ENCODE assay signal across 20 cellular contexts in genomic region chr12:77679701-77680100, GRCh38.
DNase-seq lines count a peak whose midpoint lies in the region; ATAC-seq, FAIRE-seq and TF ChIP-seq lines count a peak whose summit lies in the region.
"Had no signal": no experiment of that assay in that cellular context is flagged by ENCODE, and none has a peak within 500 bp of the region (broad histone marks: within the 10 kb centered on the region; RNA-seq: fewer than 3 reads in every experiment).

No MANE protein-coding gene starts in this region.

- H3T11ph ChIP-seq in H9 (ENCODE audit: low read length) = no peak overlapping the region

- CTCF ChIA-PET in SK-N-SH (lab: Yijun Ruan, JAX) = no interaction called here
- CTCF ChIA-PET in HepG2 (lab: Yijun Ruan, JAX; ENCODE audit: low intra/inter-chr PET ratio, low total read pairs) = no interaction called here

- no peak overlapping the region for H2BK12ac ChIP-seq in H9 (ENCODE audit: insufficient read length, low read depth, low read length)

- in situ Hi-C loops in HepG2 (cut with HindIII; ENCODE audit: extremely low pct_ligation_motif_present, low pct_unique_long_range_greater_than_20kb) = loop anchor here (10.0 to 25.0 kb wide), 2 partner anchors 525 to 1067 kb away; no protein-coding TSS in a partner anchor

- no peak overlapping the region for H2BK20ac ChIP-seq in H9 (ENCODE audit: low read depth, low read length, poor library complexity, severe bottlenecking)

- FAIRE-seq in HepG2 (lab: Jason Lieb, UNC) = no peak

- H3K27ac ChIP-seq in SK-N-SH (ENCODE audit: low read depth in 2 of 2, low read length in 1 of 2) (no peak overlapping the region), H9 (ENCODE audit: insufficient read length, low read depth, low read length) (no peak overlapping the region), HepG2 (ENCODE audit: extremely low read length, insufficient read depth, low read length) (no peak overlapping the region)
- H3K27ac ChIP-seq: SJSA1 had no signal

- no peaks in the 10 kb centered on the region for H4K20me1 ChIP-seq in SK-N-SH (ENCODE audit: insufficient read depth)
- H4K20me1 ChIP-seq in H9 (ENCODE audit: control insufficient read depth, insufficient read depth, insufficient read length) = no peaks in the 10 kb centered on the region
- no peaks in the 10 kb centered on the region for H4K20me1 ChIP-seq in HepG2 (ENCODE audit: insufficient read depth, low read length)

- no peak overlapping the region for H3K14ac ChIP-seq in H9 (ENCODE audit: insufficient read depth, low read length)

- H3K4me3 ChIP-seq in SK-N-SH (ENCODE audit: low read depth in 2 of 2, low read length in 1 of 2) = no peak overlapping the region
- H3K4me3 ChIP-seq in HepG2 (replicated peaks in 1 of 3; ENCODE audit: insufficient read depth in 1 of 3, low read depth in 2 of 3, low read length in 3 of 3) = no peak overlapping the region
- H3K4me3 ChIP-seq: SJSA1 had no signal

- H3K4me1 ChIP-seq in SK-N-SH (ENCODE audit: control insufficient read depth in 1 of 2, insufficient read depth in 2 of 2, low read depth in 1 of 2, low read length in 1 of 2) (peaks cover 0 to 2% of the 10 kb centered on the region in 2 experiments; a peak in 2 of 4 replicates), H9 (ENCODE audit: insufficient read depth, low read length) (no peaks in the 10 kb centered on the region), HepG2 (ENCODE audit: insufficient read depth, low read length) (no peaks in the 10 kb centered on the region)
- H3K4me1 ChIP-seq: SJSA1 had no signal

- H3K79me2 ChIP-seq in SK-N-SH (ENCODE audit: insufficient read depth) (no peaks in the 10 kb centered on the region), H9 (ENCODE audit: insufficient read depth, low read length) (no peaks in the 10 kb centered on the region), HepG2 (ENCODE audit: insufficient read depth, low read length) (no peaks in the 10 kb centered on the region)

- intact Hi-C loops in HepG2 (cut with micrococcal nuclease; ENCODE audit: unreplicated experiment) = no loop called here

- H3K9me3 Mint-ChIP-seq in H9 = no peaks in the 10 kb centered on the region

- no peak overlapping the region for H3K4me2 ChIP-seq in SK-N-SH
- H3K4me2 ChIP-seq in H9 (ENCODE audit: insufficient read depth, insufficient read length, low read length) = no peak overlapping the region
- H3K4me2 ChIP-seq in HepG2 (ENCODE audit: low read depth, low read length) = no peak overlapping the region

- H4K8ac ChIP-seq in H9 (replicated peaks; ENCODE audit: insufficient read length, low read depth, low read length) = no peak overlapping the region

- no peaks in the 10 kb centered on the region for H3F3A ChIP-seq in SK-N-SH (replicated peaks; ENCODE audit: insufficient read depth)

- no peaks in the 10 kb centered on the region for H3K27me3 ChIP-seq in SK-N-SH (ENCODE audit: insufficient read depth)
- peaks cover 2% of the 10 kb centered on the region; the same call in 1 of the 2 replicates for H3K27me3 ChIP-seq in H9 (ENCODE audit: insufficient read depth, low read length)
- no peaks in the 10 kb centered on the region for H3K27me3 ChIP-seq in HepG2 (ENCODE audit: control insufficient read depth in 1 of 2, insufficient read depth in 2 of 2, low read length in 2 of 2)
- H3K27me3 ChIP-seq: SJSA1 had no signal

- H2BK120ac ChIP-seq in H9 (ENCODE audit: low read depth, low read length, poor library complexity, severe bottlenecking) = no peak overlapping the region

- no peaks in the 10 kb centered on the region for H3K23me2 ChIP-seq in H9 (ENCODE audit: insufficient read length, low read depth, low read length, poor library complexity, severe bottlenecking)

- no peaks in the 10 kb centered on the region for H3K79me1 ChIP-seq in H9 (ENCODE audit: insufficient read depth, low read depth, low read length, poor library complexity, severe bottlenecking)

- H3K9me2 ChIP-seq in SK-N-SH = no peaks in the 10 kb centered on the region

- no peak overlapping the region for H4K5ac ChIP-seq in H9 (ENCODE audit: insufficient read length, low read depth, low read length)

- H4K91ac ChIP-seq in H9 (ENCODE audit: insufficient read length, low read depth, low read length) = no peak overlapping the region

- H3K23ac ChIP-seq in H9 (ENCODE audit: insufficient read length, low read depth, low read length) = no peak overlapping the region

- DNase-seq in SK-N-SH (no peak), astrocyte of the hippocampus (ENCODE audit: low read depth, low spot score) (peak; percentile 5), medulla oblongata (ENCODE audit: extremely low spot score) (peak; percentile 33), germinal center (ENCODE audit: low spot score) (no peak), H9 (no peak), cerebellum (ENCODE audit: low spot score) (no peak), HepG2 (ENCODE audit: low spot score) (no peak)
- DNase-seq: 8988T; CD4-positive, CD25-positive, alpha-beta regulatory T cell; COR-L47; GDM1; HCEC 1CT; KBM-7; NCI-H1417 treated with DMSO at 0.1 percent for 48 hours; NCI-H187 treated with DMSO at 0.1 percent for 48 hours; NCI-H2227 treated with DMSO at 0.1 percent for 48 hours; NCI-H526 treated with DMSO at 0.1 percent for 48 hours had no signal

- no peak overlapping the region for H3K56ac ChIP-seq in H9 (ENCODE audit: insufficient read length, low read depth, low read length)

- H2AFZ ChIP-seq in SK-N-SH (ENCODE audit: low read depth) (no peak overlapping the region), H9 (ENCODE audit: low read length) (no peak overlapping the region), HepG2 (ENCODE audit: low read length) (no peak overlapping the region)

- POLR2A ChIA-PET in SK-N-SH (lab: Yijun Ruan, JAX) = no interaction called here
- POLR2A ChIA-PET in HepG2 (lab: Yijun Ruan, JAX) = no interaction called here

- no peak overlapping the region for H2BK5ac ChIP-seq in H9 (ENCODE audit: insufficient read length, low read length)

- H2AK5ac ChIP-seq in H9 (ENCODE audit: insufficient read length, low read length) = no peak overlapping the region

- TF ChIP-seq CTCF in SK-N-SH (IDR thresholded peaks at IDR 0.05) (no peak), H9 (conservative IDR thresholded peaks at IDR 0.05) (no peak), HepG2 (CRISPR knock-in tag; IDR thresholded peaks at IDR 0.05) (no peak)

- no peak overlapping the region for H3K4ac ChIP-seq in H9 (ENCODE audit: low read depth, low read length)

- H3K9ac ChIP-seq in SK-N-SH (no peak overlapping the region), H9 (ENCODE audit: extremely low read depth, insufficient read length, low read length) (no peak overlapping the region), HepG2 (ENCODE audit: insufficient read depth, low read depth, low read length) (no peak overlapping the region)

- H3K9me3 ChIP-seq in SK-N-SH (no peaks in the 10 kb centered on the region), H9 (ENCODE audit: control insufficient read depth, low read depth, low read length) (no peaks in the 10 kb centered on the region), HepG2 (ENCODE audit: low read length) (no peaks in the 10 kb centered on the region)
- H3K9me3 ChIP-seq: SJSA1 had no signal

- H3K36me3 Mint-ChIP-seq in H9 (ENCODE audit: insufficient read depth in 1 of 3, low read depth in 3 of 3) = no peaks in the 10 kb centered on the region
- H3K36me3 Mint-ChIP-seq: CD4-positive, CD25-positive, alpha-beta regulatory T cell had no signal

- peaks cover 3 to 4% of the 10 kb centered on the region in 2 experiments for H3K4me1 Mint-ChIP-seq in H9
- H3K4me1 Mint-ChIP-seq: CD4-positive, CD25-positive, alpha-beta regulatory T cell had no signal

- ATAC-seq in SK-N-SH treated with all-trans-retinoic acid at 6 μM for 48 hours (peak; percentile 50), HepG2 (no peak)
- ATAC-seq: Panc1 had no signal

- H2BK15ac ChIP-seq in H9 (ENCODE audit: low read depth, low read length) = no peak overlapping the region

- TF ChIP-seq RAD21 in SK-N-SH (IDR thresholded peaks at IDR 0.05; ENCODE audit: low read length) (no peak), HepG2 (CRISPR knock-in tag; IDR thresholded peaks at IDR 0.05) (no peak)

- TF ChIP-seq EP300 in SK-N-SH (IDR thresholded peaks at IDR 0.05; ENCODE audit: borderline replicate concordance in 1 of 2, low read depth in 1 of 2, low read length in 1 of 2) = no peak
- no peak for TF ChIP-seq EP300 in HepG2 (IDR thresholded peaks at IDR 0.05; ENCODE audit: low read depth in 2 of 2, low read length in 2 of 2)
- TF ChIP-seq EP300 in HepG2 (CRISPR knock-in tag; IDR thresholded peaks at IDR 0.05; ENCODE audit: borderline replicate concordance) = no peak

- 74% methylated on average over 8 of the region's 8 CpGs for WGBS in SK-N-SH (ENCODE audit: low lambda C conversion rate)
- no CpG with 5 or more reads among the region's 8 CpGs for WGBS in H9 (ENCODE audit: extremely low coverage, insufficient read length, low lambda C conversion rate)
- WGBS in HepG2 (ENCODE audit: low lambda C conversion rate) = 37% methylated on average over 8 of the region's 8 CpGs

- H3K36me3 ChIP-seq in SK-N-SH (replicated peaks in 1 of 2; ENCODE audit: control insufficient read depth in 1 of 2, insufficient read depth in 2 of 2, low read length in 1 of 2) = no peaks in the 10 kb centered on the region
- H3K36me3 ChIP-seq in HepG2 (replicated peaks in 1 of 2; ENCODE audit: control insufficient read depth in 1 of 2, insufficient read depth in 2 of 2, low read length in 2 of 2) = no peaks in the 10 kb centered on the region
- H3K36me3 ChIP-seq: SJSA1 had no signal

- H3K27ac Mint-ChIP-seq in H9 = no peak overlapping the region
- H3K27ac Mint-ChIP-seq: CD4-positive, CD25-positive, alpha-beta regulatory T cell had no signal

- peaks cover 8% of the 10 kb centered on the region for H3K27me3 Mint-ChIP-seq in H9 (ENCODE audit: low read depth)
- H3K27me3 Mint-ChIP-seq: CD4-positive, CD25-positive, alpha-beta regulatory T cell had no signal

- BruUV-seq in HepG2 (replicated peaks; lab: Mats Ljungman, UMichigan) = no TSS peak

- H3K4me3 Mint-ChIP-seq in H9 = no peak overlapping the region
- H3K4me3 Mint-ChIP-seq: CD4-positive, CD25-positive, alpha-beta regulatory T cell had no signal

- H3K18ac ChIP-seq in H9 (ENCODE audit: insufficient read length, low read depth, low read length) = no peak overlapping the region

- no peak for TF ChIP-seq POLR2A in HepG2 (IDR thresholded peaks at IDR 0.05; ENCODE audit: insufficient read depth in 1 of 2, low read depth in 2 of 2, low read length in 2 of 2)

TF ChIP-seq in SK-N-SH treated with all-trans-retinoic acid at 6 μM for 48 hours, 23 proteins besides CTCF, POLR2A, EP300 and RAD21 (continues in another document):
- TF ChIP-seq PPARA (CRISPR knock-in tag; IDR thresholded peaks at IDR 0.05; ENCODE audit: borderline replicate concordance) (no peak), ESRRG (CRISPR knock-in tag; IDR thresholded peaks at IDR 0.05) (no peak), ZFP30 (CRISPR knock-in tag; IDR thresholded peaks at IDR 0.05) (no peak)

TF ChIP-seq in SK-N-SH, 30 proteins besides CTCF, POLR2A, EP300 and RAD21 (continues in another document):
- TF ChIP-seq EZH2phosphoT487 (IDR thresholded peaks at IDR 0.05; ENCODE audit: borderline replicate concordance, low read depth) = no peak

Comparison
In these comparisons a context has a peak if more than half of its experiments do, and no peak if none do; other contexts are left out.
1. DNase-seq: peak in astrocyte of the hippocampus (single experiment) and medulla oblongata (single experiment); none in SK-N-SH (single experiment), germinal center (single experiment), H9 (single experiment), cerebellum (single experiment) and HepG2 (single experiment).